Comparison of ENCODE assay signal across 27 cellular contexts in the genomic region with DNA sequence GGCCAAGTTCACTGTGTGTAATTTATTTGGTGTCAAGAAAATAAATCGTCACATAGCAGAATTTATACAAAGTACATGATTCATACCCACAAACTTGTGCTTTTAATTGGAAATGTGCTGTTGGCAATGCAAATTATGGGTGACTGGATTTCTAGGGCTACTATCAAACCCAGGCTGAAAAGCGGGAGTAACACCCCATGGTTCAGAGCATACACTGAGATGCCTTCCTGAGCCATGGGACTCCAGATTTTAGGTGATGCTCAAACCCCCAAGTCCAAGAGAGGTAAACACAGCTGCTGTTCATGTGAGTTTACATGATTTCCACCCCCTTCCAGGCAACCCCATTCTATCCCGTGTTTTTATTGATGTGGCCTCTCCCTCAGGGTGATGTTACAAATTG.
DNase-seq lines count a peak whose midpoint lies in the region; ATAC-seq lines count a peak whose summit lies in the region.
"Had no signal": no experiment of that assay in that cellular context is flagged by ENCODE, and none has a peak within 500 bp of the region (broad histone marks: within the 10 kb centered on the region; RNA-seq: fewer than 3 reads in every experiment).

No MANE protein-coding gene starts in this region.

- no peak for ATAC-seq in HG02981 (IDR thresholded peaks at IDR 0.05; ENCODE audit: unreplicated experiment)
- ATAC-seq in HG03175 (IDR thresholded peaks at IDR 0.05; ENCODE audit: unreplicated experiment) = no peak
- ATAC-seq: heart left ventricle, PC-3, sciatic nerve had no signal

- DNase-seq in AG08396 (ENCODE audit: low spot score) (peak; percentile 13), EH (ENCODE audit: low read depth) (peak; percentile 65), NCI-H128 (lab: John Stamatoyannopoulos, UW; ENCODE audit: unreplicated experiment) (peak; percentile 16), astrocyte of the hippocampus (ENCODE audit: low read depth, low spot score) (peak; percentile 83), UCSD-AML1 (lab: John Stamatoyannopoulos, UW; ENCODE audit: unreplicated experiment) (no peak)
- no peak for DNase-seq in activated CD4-positive, alpha-beta T cell treated with anti-CD3 and anti-CD28 coated beads, Interleukin-2, amount 50 U/mL, for 1 hour
- DNase-seq: activated CD4-positive, alpha-beta T cell treated with anti-CD3 and anti-CD28 coated beads, Interleukin-2, amount 50 U/mL, for 48 hours; activated CD8-positive, alpha-beta memory T cell treated with anti-CD3 and anti-CD28 coated beads, Interleukin-2, amount 50 U/mL, for 48 hours; activated naive CD8-positive, alpha-beta T cell treated with anti-CD3 and anti-CD28 coated beads for 36 hours; CD4-positive, CD25-positive, alpha-beta regulatory T cell; cerebellar nuclear complex; dorsolateral prefrontal cortex; GF-D8; HCEC 1CT; heart left ventricle; kidney glomerular epithelial cell; lower lobe of right lung; NCI-H1092 treated with DMSO at 0.1 percent for 48 hours; NCI-H2171 treated with DMSO at 0.1 percent for 48 hours; NCI-H82; ovary; PC-3; SHP77; T-helper 9 cell had no signal

Comparison
In these comparisons a context has a peak if more than half of its experiments do, and no peak if none do; other contexts are left out.
1. DNase-seq: peak in AG08396 (single experiment), EH (single experiment), NCI-H128 (single experiment) and astrocyte of the hippocampus (single experiment); none in activated CD4-positive, alpha-beta T cell treated with anti-CD3 and anti-CD28 coated beads, Interleukin-2, amount 50 U/mL, for 1 hour (single experiment) and UCSD-AML1 (single experiment).